Comparison of ENCODE assay signal across 11 cellular contexts in genomic region chr1:204426035-204426436, GRCh38. TPM values are rescaled to one million over a fixed set of nuclear protein-coding genes. Genes with fewer than 3 reads are reported as not detected.
DNase-seq lines count a peak whose midpoint lies in the region; ATAC-seq and TF ChIP-seq lines count a peak whose summit lies in the region.
"Had no signal": no experiment of that assay in that cellular context is flagged by ENCODE, and none has a peak within 500 bp of the region (broad histone marks: within the 10 kb centered on the region; RNA-seq: fewer than 3 reads in every experiment).

No MANE protein-coding gene starts in this region.

- WGBS in mesenchymal stem cell, result 65% methylated on average over 5 of the region's 5 CpGs

- CTCF ChIA-PET in HEK293T (lab: Yijun Ruan, JAX), result no interaction called here

- no peak overlapping the region for H3K18ac ChIP-seq in mesenchymal stem cell (ENCODE audit: low read depth in 1 of 2, low read length in 2 of 2)

- no peak overlapping the region for H3K4ac ChIP-seq in mesenchymal stem cell (ENCODE audit: low read depth in 1 of 2, low read length in 2 of 2)

- TF ChIP-seq CTCF in brain microvascular endothelial cell (IDR thresholded peaks at IDR 0.05; ENCODE audit: low read depth, low read length, missing control alignments), result no peak

- no peak overlapping the region for H2BK120ac ChIP-seq in mesenchymal stem cell (ENCODE audit: low read depth, low read length)

- POLR2A ChIA-PET in HEK293T (lab: Yijun Ruan, JAX), result no interaction called here

- no peak overlapping the region for H3K14ac ChIP-seq in mesenchymal stem cell (ENCODE audit: low read length in 2 of 2)

- H3K9ac ChIP-seq in mesenchymal stem cell (ENCODE audit: low read length), result peak overlapping the region; percentile 10

- peak overlapping the region; percentile 47 for H4K8ac ChIP-seq in mesenchymal stem cell (ENCODE audit: low read length)

- no peak overlapping the region for H2BK12ac ChIP-seq in mesenchymal stem cell (ENCODE audit: low read length in 2 of 2)

- H3K4me2 ChIP-seq in mesenchymal stem cell (ENCODE audit: low read length, poor library complexity, severe bottlenecking), result no peak overlapping the region

- H2BK5ac ChIP-seq in mesenchymal stem cell (ENCODE audit: low read depth, low read length, poor library complexity, severe bottlenecking), result no peak overlapping the region

- DNase-seq in CD1c-positive myeloid dendritic cell (ENCODE audit: extremely low spot score), result peak; percentile 27
- DNase-seq in M059J (ENCODE audit: low read depth), result peak; percentile 89
- peak; percentile 66 for DNase-seq in brain microvascular endothelial cell
- DNase-seq in mesenchymal stem cell, result peak; percentile 70
- DNase-seq in AML-193 (lab: John Stamatoyannopoulos, UW), result no peak
- no peak for DNase-seq in HEK293T (ENCODE audit: extremely low spot score)
- DNase-seq: H7, NCI-H1105, upper lobe of right lung had no signal

- in situ Hi-C loops in brain microvascular endothelial cell (cut with HindIII; ENCODE audit: low pct_ligation_motif_present, low sequenced_read_pairs), result no loop called here

- H3K9me3 ChIP-seq in mesenchymal stem cell (ENCODE audit: control insufficient read depth, low read length), result no peaks in the 10 kb centered on the region
- H3K9me3 ChIP-seq: upper lobe of right lung had no signal

- H3K36me3 ChIP-seq in brain microvascular endothelial cell (replicated peaks), result no peaks in the 10 kb centered on the region
- peaks cover 0 to 9% of the 10 kb centered on the region in 2 experiments for H3K36me3 ChIP-seq in mesenchymal stem cell (ENCODE audit: control insufficient read depth in 1 of 2, insufficient read depth in 2 of 2, low read depth in 1 of 2, low read length in 2 of 2)

- no peak overlapping the region for H2AK5ac ChIP-seq in mesenchymal stem cell (ENCODE audit: low read length, severe bottlenecking)

- H3K4me3 ChIP-seq in brain microvascular endothelial cell (ENCODE audit: low read depth, low read length), result no peak overlapping the region
- no peak overlapping the region for H3K4me3 ChIP-seq in mesenchymal stem cell (ENCODE audit: insufficient read depth in 1 of 2, low read depth in 1 of 2, low read length in 2 of 2)
- H3K4me3 ChIP-seq: upper lobe of right lung had no signal

- H3K27ac ChIP-seq in brain microvascular endothelial cell (no peak overlapping the region), mesenchymal stem cell (ENCODE audit: low read length, poor library complexity, severe bottlenecking) (no peak overlapping the region)
- H3K27ac ChIP-seq: upper lobe of right lung had no signal

- no peaks in the 10 kb centered on the region for H3K27me3 ChIP-seq in brain microvascular endothelial cell (replicated peaks)
- H3K27me3 ChIP-seq in mesenchymal stem cell (ENCODE audit: control insufficient read depth in 1 of 2, insufficient read depth in 1 of 2, low read length in 2 of 2), result no peaks in the 10 kb centered on the region
- H3K27me3 ChIP-seq: upper lobe of right lung had no signal

- ATAC-seq in GM19023 (IDR thresholded peaks at IDR 0.05; ENCODE audit: unreplicated experiment) (no peak), HG03354 (IDR thresholded peaks at IDR 0.05; ENCODE audit: poor library complexity, severe bottlenecking, unreplicated experiment) (no peak)
- ATAC-seq: upper lobe of right lung had no signal

- H3K79me1 ChIP-seq in mesenchymal stem cell (replicated peaks; ENCODE audit: low read length, poor library complexity, severe bottlenecking), result no peaks in the 10 kb centered on the region

- H4K91ac ChIP-seq in mesenchymal stem cell (ENCODE audit: low read length), result no peak overlapping the region

- H2AFZ ChIP-seq in mesenchymal stem cell (ENCODE audit: low read depth, low read length), result no peak overlapping the region

- no peaks in the 10 kb centered on the region for H3K4me1 ChIP-seq in mesenchymal stem cell (ENCODE audit: control insufficient read depth, insufficient read depth, low read depth, low read length)

- H3K23ac ChIP-seq in mesenchymal stem cell (ENCODE audit: low read length in 2 of 2), result no peak overlapping the region

- H2BK15ac ChIP-seq in mesenchymal stem cell (ENCODE audit: low read depth, poor library complexity, severe bottlenecking), result no peak overlapping the region

TF ChIP-seq in HEK293T, 16 proteins besides CTCF, POLR2A, EP300 and RAD21:
- TF ChIP-seq, protein P1, sequence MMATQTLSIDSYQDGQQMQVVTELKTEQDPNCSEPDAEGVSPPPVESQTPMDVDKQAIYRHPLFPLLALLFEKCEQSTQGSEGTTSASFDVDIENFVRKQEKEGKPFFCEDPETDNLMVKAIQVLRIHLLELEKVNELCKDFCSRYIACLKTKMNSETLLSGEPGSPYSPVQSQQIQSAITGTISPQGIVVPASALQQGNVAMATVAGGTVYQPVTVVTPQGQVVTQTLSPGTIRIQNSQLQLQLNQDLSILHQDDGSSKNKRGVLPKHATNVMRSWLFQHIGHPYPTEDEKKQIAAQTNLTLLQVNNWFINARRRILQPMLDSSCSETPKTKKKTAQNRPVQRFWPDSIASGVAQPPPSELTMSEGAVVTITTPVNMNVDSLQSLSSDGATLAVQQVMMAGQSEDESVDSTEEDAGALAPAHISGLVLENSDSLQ (IDR thresholded peaks at IDR 0.05), result no peak
- no peak for TF ChIP-seq SUZ12 (IDR thresholded peaks at IDR 0.05)
- no peak for TF ChIP-seq ELF4 (IDR thresholded peaks at IDR 0.05)
- no peak for TF ChIP-seq NFRKB (IDR thresholded peaks at IDR 0.05)
- no peak for TF ChIP-seq FOXK2 (IDR thresholded peaks at IDR 0.05)
- TF ChIP-seq TARDBP (IDR thresholded peaks at IDR 0.05), result no peak
- TF ChIP-seq BHLHE40 (IDR thresholded peaks at IDR 0.05; ENCODE audit: borderline replicate concordance), result no peak
- no peak for TF ChIP-seq SP1 (IDR thresholded peaks at IDR 0.05)
- TF ChIP-seq FOXA1 (IDR thresholded peaks at IDR 0.05), result no peak
- TF ChIP-seq ARNT (IDR thresholded peaks at IDR 0.05), result no peak
- TF ChIP-seq LEF1 (IDR thresholded peaks at IDR 0.05; ENCODE audit: borderline replicate concordance), result no peak
- TF ChIP-seq FOXM1 (IDR thresholded peaks at IDR 0.05; ENCODE audit: borderline replicate concordance), result no peak
- no peak for TF ChIP-seq ZNF384 (IDR thresholded peaks at IDR 0.05)

RNA-seq across cellular contexts. Expression of gene PPP1R15B, which starts 14.4 kb away (rescaled TPM):
- 24.2 and 41.6 TPM in 2 replicates for total RNA-seq in M059J (2014; rRNA removed; shearing (Covaris generic))
- 19.9 TPM for polyA plus RNA-seq in mesenchymal stem cell (2013, experiment 1 of 2)
- 19.0 TPM for polyA plus RNA-seq in mesenchymal stem cell (2013, experiment 2 of 2)

Comparison
In these comparisons a context has a peak if more than half of its experiments do, and no peak if none do; other contexts are left out.
1. DNase-seq: peak in CD1c-positive myeloid dendritic cell (single experiment), M059J (single experiment), brain microvascular endothelial cell (single experiment) and mesenchymal stem cell (single experiment); none in AML-193 (0 of 2) and HEK293T (single experiment).